ENCODE assay signal across 14 cellular contexts in genomic region chr11:32115406-32115805, GRCh38. TPM values are rescaled to one million over a fixed set of nuclear protein-coding genes. Genes with fewer than 3 reads are reported as not detected.
A peak's percentile ranks its signal among the peaks of the same experiment; 100 is the strongest.
DNase-seq lines count a peak whose midpoint lies in the region; ATAC-seq and TF ChIP-seq lines count a peak whose summit lies in the region.
"Had no signal": no experiment of that assay in that cellular context is flagged by ENCODE, and none has a peak within 500 bp of the region (broad histone marks: within the 10 kb centered on the region; RNA-seq: fewer than 3 reads in every experiment).

No MANE protein-coding gene starts in this region.

- H3K27ac ChIP-seq in brain microvascular endothelial cell (no peak overlapping the region), hepatocyte (no peak overlapping the region)
- H3K27ac ChIP-seq: BLaER1 treated with 17β-estradiol and CSF1 and Interleukin-3, amounts not matched to agents 10 nM and 100 nM; HL-60 had no signal

- no peaks in the 10 kb centered on the region for H3K27me3 ChIP-seq in brain microvascular endothelial cell (replicated peaks)
- no peaks in the 10 kb centered on the region for H3K27me3 ChIP-seq in hepatocyte
- H3K27me3 ChIP-seq: BLaER1 treated with 17β-estradiol and CSF1 and Interleukin-3, amounts not matched to agents 10 nM and 100 nM had no signal

- ATAC-seq in GM21367 (IDR thresholded peaks at IDR 0.05; ENCODE audit: unreplicated experiment), result no peak

- H2AFZ ChIP-seq in hepatocyte, result no peak overlapping the region

- H3K36me3 ChIP-seq in brain microvascular endothelial cell (replicated peaks), result no peaks in the 10 kb centered on the region
- no peaks in the 10 kb centered on the region for H3K36me3 ChIP-seq in hepatocyte (replicated peaks; ENCODE audit: insufficient read depth, low read depth)
- H3K36me3 ChIP-seq: BLaER1 treated with 17β-estradiol and CSF1 and Interleukin-3, amounts not matched to agents 10 nM and 100 nM had no signal

- H3K79me2 ChIP-seq in hepatocyte, result no peaks in the 10 kb centered on the region

- 67% methylated on average over 6 of the region's 6 CpGs for WGBS in hepatocyte (ENCODE audit: low lambda C conversion rate, missing lambda C conversion rate)

- DNase-seq in AG10803 (ENCODE audit: low read depth) (no peak), ELF-1 (ENCODE audit: low read depth, low spot score) (peak; percentile 9), brain microvascular endothelial cell (peak; percentile 20), hepatocyte (ENCODE audit: low spot score) (peak; percentile 22), DMS53 (lab: John Stamatoyannopoulos, UW) (no peak)
- no peak for DNase-seq in activated naive CD4-positive, alpha-beta T cell treated with Interleukin-2 at 50 U/mL for 16 hours
- DNase-seq: GDM1, GOT3, NCI-H1436, NCI-H774, SW 1271 had no signal

- in situ Hi-C loops in brain microvascular endothelial cell (cut with HindIII; ENCODE audit: low pct_ligation_motif_present, low sequenced_read_pairs), result no loop called here

- no peaks in the 10 kb centered on the region for H3K4me1 ChIP-seq in hepatocyte (ENCODE audit: insufficient read depth)
- H3K4me1 ChIP-seq: BLaER1 treated with 17β-estradiol and CSF1 and Interleukin-3, amounts not matched to agents 10 nM and 100 nM had no signal

- no peaks in the 10 kb centered on the region for H3K9me3 ChIP-seq in hepatocyte (ENCODE audit: low read depth)
- H3K9me3 ChIP-seq: BLaER1 treated with 17β-estradiol and CSF1 and Interleukin-3, amounts not matched to agents 10 nM and 100 nM had no signal

- H3K4me3 ChIP-seq in AG10803 (ENCODE audit: low read length) (no peak overlapping the region), brain microvascular endothelial cell (ENCODE audit: low read depth, low read length) (no peak overlapping the region), hepatocyte (no peak overlapping the region)
- H3K4me3 ChIP-seq: BLaER1 treated with 17β-estradiol and CSF1 and Interleukin-3, amounts not matched to agents 10 nM and 100 nM had no signal

- TF ChIP-seq CTCF in AG10803 (conservative IDR thresholded peaks at IDR 0.05; ENCODE audit: low read length) (peak; percentile 11; the same call in 1 of the 2 replicates), brain microvascular endothelial cell (IDR thresholded peaks at IDR 0.05; ENCODE audit: low read depth, low read length, missing control alignments) (peak; percentile 40), hepatocyte (IDR thresholded peaks at IDR 0.05; ENCODE audit: poor library complexity) (no peak)

- no peak overlapping the region for H3K4me2 ChIP-seq in hepatocyte
- H3K4me2 ChIP-seq: BLaER1 treated with 17β-estradiol and CSF1 and Interleukin-3, amounts not matched to agents 10 nM and 100 nM had no signal

- no peaks in the 10 kb centered on the region for H3K9me2 ChIP-seq in hepatocyte (replicated peaks; ENCODE audit: insufficient read depth)

- no peaks in the 10 kb centered on the region for H4K20me1 ChIP-seq in hepatocyte (ENCODE audit: insufficient read depth, poor library complexity, severe bottlenecking)
- H4K20me1 ChIP-seq: BLaER1 treated with 17β-estradiol and CSF1 and Interleukin-3, amounts not matched to agents 10 nM and 100 nM had no signal

RNA-seq across cellular contexts. Expression of gene RCN1, which starts 24.5 kb away (rescaled TPM):
- 258 and 262 TPM in 2 replicates for total RNA-seq in hepatocyte
- polyA plus RNA-seq in hepatocyte, result 412 and 473 TPM in 2 replicates

Comparison
In these comparisons a context has a peak if more than half of its experiments do, and no peak if none do; other contexts are left out.
1. DNase-seq: peak in ELF-1 (single experiment), brain microvascular endothelial cell (single experiment) and hepatocyte (single experiment); none in AG10803 (single experiment), DMS53 (single experiment) and activated naive CD4-positive, alpha-beta T cell treated with Interleukin-2 at 50 U/mL for 16 hours (single experiment).